ENCODE assay signal across 35 cellular contexts in genomic region chr7:131903315-131903714, GRCh38.
"Had no signal": no experiment of that assay in that cellular context is flagged by ENCODE, and none has a peak within 500 bp of the region (broad histone marks: within the 10 kb centered on the region; RNA-seq: fewer than 3 reads in every experiment).

No MANE protein-coding gene starts in this region.

- DNase-seq: Karpas-422, Kasumi-1, MG63, MM.1S, MV-4-11, NCI-H1048, NCI-H1092, NCI-H1092 treated with DMSO at 0.1 percent for 48 hours, NCI-H1105, NCI-H1105 treated with DMSO at 0.1 percent for 48 hours, NCI-H1417, NCI-H1417 treated with DMSO at 0.1 percent for 48 hours, NCI-H1436, NCI-H1436 treated with DMSO at 0.1 percent for 48 hours, NCI-H146, NCI-H1694, NCI-H1694 treated with DMSO at 0.1 percent for 48 hours, NCI-H187, NCI-H187 treated with DMSO at 0.1 percent for 48 hours, NCI-H1930, NCI-H2029, NCI-H2029 treated with DMSO at 0.1 percent for 48 hours, NCI-H2081, NCI-H2081 treated with DMSO at 0.1 percent for 48 hours, NCI-H2107, NCI-H2171, NCI-H2171 treated with DMSO at 0.1 percent for 48 hours, NCI-H2227 treated with DMSO at 0.1 percent for 48 hours, NCI-H226, NCI-H345, NCI-H446, NCI-H446 treated with DMSO at 0.1 percent for 48 hours, NCI-H510A, NCI-H510A treated with DMSO at 0.1 percent for 48 hours, NCI-H524 had no signal

- H3K4me3 ChIP-seq: MG63 had no signal

- H3K36me3 ChIP-seq: MG63 had no signal

- H3K27me3 ChIP-seq: MG63 had no signal
